ENCODE assay signal across 8 cellular contexts in the genomic region with DNA sequence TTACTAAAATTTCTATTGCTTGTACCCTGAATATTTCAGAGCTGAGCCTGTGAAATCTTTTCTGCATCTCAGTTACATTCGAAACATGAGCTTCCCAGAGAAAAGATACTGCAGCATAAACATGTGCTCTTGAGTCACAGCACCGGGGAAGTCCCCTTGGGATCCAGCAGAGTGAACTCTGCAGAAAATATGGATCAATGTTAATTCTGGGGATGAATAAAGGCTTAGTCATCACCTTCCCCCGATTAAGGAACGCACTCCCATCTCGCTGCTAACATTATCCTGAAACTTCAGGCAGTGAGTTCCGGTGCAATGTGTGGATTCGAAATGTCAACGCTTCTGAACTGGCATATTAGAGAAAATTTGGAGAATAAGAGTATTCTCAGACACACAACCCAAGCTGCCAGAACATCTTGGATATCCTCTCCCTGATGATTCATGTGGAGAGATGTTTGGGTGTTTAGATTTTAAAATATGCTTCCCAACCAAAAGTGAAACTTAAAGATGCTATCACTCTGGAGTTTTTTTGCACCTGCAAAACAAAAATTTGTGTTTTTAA.
DNase-seq lines count a peak whose midpoint lies in the region; ATAC-seq and TF ChIP-seq lines count a peak whose summit lies in the region.

No MANE protein-coding gene starts in this region.

- H3K36me3 Mint-ChIP-seq in Caco-2 (ENCODE audit: insufficient read depth, unreplicated experiment) (peaks cover 4% of the 10 kb centered on the region), natural killer cell (peaks cover 17% of the 10 kb centered on the region)

- TF ChIP-seq CTCF in Caco-2 (IDR thresholded peaks at IDR 0.05; ENCODE audit: insufficient read depth in 1 of 2, low read depth in 1 of 2, low read length in 1 of 2, severe bottlenecking in 1 of 2, unreplicated experiment in 1 of 2), result no peak
- no peak for TF ChIP-seq CTCF in natural killer cell (IDR thresholded peaks at IDR 0.05)

- H3K36me3 ChIP-seq in Caco-2 (ENCODE audit: control insufficient read depth, insufficient read depth, low read length), result no peaks in the 10 kb centered on the region

- peak overlapping the region; percentile 43 for H3K27ac Mint-ChIP-seq in Caco-2 (ENCODE audit: unreplicated experiment)
- peak overlapping the region; percentile 56 to 82 for H3K27ac Mint-ChIP-seq in natural killer cell

- CTCF ChIA-PET in Caco-2 (lab: Charles Lee), result interaction anchor here (0.5 kb wide), 1 partner anchor 116 kb away, joined by 4 read pairs; no protein-coding TSS in a partner anchor

- no peaks in the 10 kb centered on the region for H3K27me3 ChIP-seq in Caco-2 (replicated peaks; ENCODE audit: control insufficient read depth, insufficient read depth, low read length)

- H3K27me3 Mint-ChIP-seq in Caco-2 (ENCODE audit: insufficient read depth, unreplicated experiment) (no peaks in the 10 kb centered on the region), natural killer cell (ENCODE audit: low read depth in 2 of 2) (no peaks in the 10 kb centered on the region)

- no TSS peak for BruUV-seq in Caco-2 (replicated peaks; lab: Mats Ljungman, UMichigan)

- POLR2A ChIA-PET in Caco-2 (lab: Charles Lee), result no interaction called here

- H3K4me3 Mint-ChIP-seq in Caco-2 (ENCODE audit: unreplicated experiment) (peak overlapping the region; percentile 62), natural killer cell (peak overlapping the region; percentile 61)

- H3K9me3 Mint-ChIP-seq in Caco-2 (ENCODE audit: unreplicated experiment) (no peaks in the 10 kb centered on the region), natural killer cell (no peaks in the 10 kb centered on the region)

- no peak overlapping the region for H3K4me3 ChIP-seq in Caco-2 (ENCODE audit: low read depth, low read length)

- no peak for DNase-seq in Caco-2
- DNase-seq in NCI-H460 (ENCODE audit: extremely low read depth, low read depth), result peak; percentile 60
- peak; percentile 88 for DNase-seq in dermis blood vessel endothelial cell
- DNase-seq in natural killer cell, result no peak
- DNase-seq in NCI-H146 treated with DMSO at 0.1 percent for 48 hours (lab: John Stamatoyannopoulos, UW; ENCODE audit: unreplicated experiment), result no peak
- no peak for DNase-seq in activated CD4-positive, CD25-positive, alpha-beta regulatory T cell (lab: John Stamatoyannopoulos, UW)

- H3K4me1 ChIP-seq in Caco-2, result peaks cover 59% of the 10 kb centered on the region

- H3K4me1 Mint-ChIP-seq in Caco-2 (ENCODE audit: low read depth, unreplicated experiment) (peaks cover 38% of the 10 kb centered on the region), natural killer cell (peaks cover 48 to 53% of the 10 kb centered on the region in 2 donors)

- ATAC-seq in natural killer cell (no peak), GM18867 (IDR thresholded peaks at IDR 0.05; ENCODE audit: unreplicated experiment) (no peak), HG03354 (IDR thresholded peaks at IDR 0.05; ENCODE audit: poor library complexity, severe bottlenecking, unreplicated experiment) (no peak)

- intact Hi-C loops in Caco-2 (cut with micrococcal nuclease; ENCODE audit: unreplicated experiment), result loop anchor here (1.0 kb wide), 1 partner anchor 35 kb away; no protein-coding TSS in a partner anchor
- intact Hi-C loops in natural killer cell (cut with micrococcal nuclease), result loop anchor here (5.0 kb wide), 1 partner anchor 41 kb away; no protein-coding TSS in a partner anchor

- no peaks in the 10 kb centered on the region for H3K9me3 ChIP-seq in Caco-2

Comparison
In these comparisons a context has a peak if more than half of its experiments do, and no peak if none do; other contexts are left out.
1. DNase-seq: peak in NCI-H460 (single experiment) and dermis blood vessel endothelial cell (single experiment); none in Caco-2 (0 of 2), natural killer cell (single experiment), NCI-H146 treated with DMSO at 0.1 percent for 48 hours (single experiment) and activated CD4-positive, CD25-positive, alpha-beta regulatory T cell (0 of 4).